In the genomic region with DNA sequence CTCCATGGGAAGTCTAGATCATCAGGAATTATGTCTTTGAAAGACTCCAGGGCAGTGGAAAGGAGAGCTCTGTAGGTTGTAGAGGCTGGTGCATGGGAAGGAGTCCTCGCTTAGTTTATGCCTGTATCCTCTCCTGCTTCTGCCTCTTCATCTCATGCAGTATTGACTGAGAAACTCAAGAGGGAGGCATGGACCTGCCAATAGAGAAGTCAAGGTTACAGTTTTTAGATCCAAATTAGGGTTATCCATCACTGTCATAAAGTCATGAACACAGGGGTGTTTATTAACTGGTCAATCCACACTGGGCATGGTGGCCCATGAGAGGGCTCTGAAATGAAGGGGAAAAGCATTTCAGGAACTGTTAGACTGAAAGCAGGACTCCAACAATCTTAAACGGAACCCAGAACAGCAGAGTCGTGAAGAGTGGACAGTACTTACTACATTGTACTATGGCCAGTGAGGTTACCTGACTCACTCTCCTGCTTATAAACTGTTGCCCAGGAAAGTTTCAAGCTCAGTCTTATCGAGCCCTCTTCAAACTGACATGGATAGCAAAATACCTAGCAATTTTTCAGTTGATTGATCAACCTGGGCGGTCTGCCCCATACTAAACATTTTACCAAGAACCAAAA, we compare ENCODE assay signal across 10 cellular contexts. TPM values are rescaled to one million over a fixed set of nuclear protein-coding genes. Genes with fewer than 3 reads are reported as not detected.
A peak's percentile ranks its signal among the peaks of the same experiment; 100 is the strongest.
DNase-seq lines count a peak whose midpoint lies in the region; ATAC-seq and TF ChIP-seq lines count a peak whose summit lies in the region.
"Had no signal": no experiment of that assay in that cellular context is flagged by ENCODE, and none has a peak within 500 bp of the region (broad histone marks: within the 10 kb centered on the region; RNA-seq: fewer than 3 reads in every experiment).

No MANE protein-coding gene starts in this region.

- POLR2A ChIA-PET in OCI-LY7 (lab: Charles Lee): interaction anchor here (0.7 to 1.7 kb wide), 7 partner anchors 9 to 133 kb away, joined by 3 to 12 read pairs (median 3); a partner anchor contains a TSS

- peaks cover 6% of the 10 kb centered on the region; the same call in 1 of the 2 replicates for H3K36me3 ChIP-seq in OCI-LY7 (ENCODE audit: insufficient read depth, low read length)
- no peaks in the 10 kb centered on the region for H3K36me3 ChIP-seq in prostate gland
- no peaks in the 10 kb centered on the region for H3K36me3 ChIP-seq in colonic mucosa

- 91% methylated on average over 5 of the region's 5 CpGs for WGBS in prostate gland

- no peak overlapping the region for H3K27ac ChIP-seq in OCI-LY7 (ENCODE audit: low read depth, low read length, poor library complexity, severe bottlenecking)
- H3K27ac ChIP-seq in prostate gland: peak overlapping the region; percentile 13 to 44
- no peak overlapping the region for H3K27ac ChIP-seq in colonic mucosa

- H3K36me3 Mint-ChIP-seq in activated CD8-positive, alpha-beta memory T cell treated with anti-CD3 and anti-CD28 coated beads, Interleukin-2, amount 10 ng/mL, durations not matched to agents 7 days and 5 days: peaks cover 2% of the 10 kb centered on the region

- CTCF ChIA-PET in activated CD8-positive, alpha-beta memory T cell treated with anti-CD3 and anti-CD28 coated beads, Interleukin-2, amount 10 ng/mL, durations not matched to agents 7 days and 5 days (lab: Charles Lee): interaction anchor here (0.6 to 1.4 kb wide), 4 partner anchors 8 to 451 kb away, joined by 3 to 6 read pairs (median 3); no protein-coding TSS in a partner anchor
- CTCF ChIA-PET in OCI-LY7 (lab: Charles Lee; ENCODE audit: unreplicated experiment): interaction anchor here (1.3 kb wide), 1 partner anchor 156 kb away, joined by 3 read pairs; no protein-coding TSS in a partner anchor

- H3K27ac Mint-ChIP-seq in activated CD8-positive, alpha-beta memory T cell treated with anti-CD3 and anti-CD28 coated beads, Interleukin-2, amount 10 ng/mL, durations not matched to agents 7 days and 5 days: no peak overlapping the region
- H3K27ac Mint-ChIP-seq: B cell had no signal

- H3K9me3 ChIP-seq in OCI-LY7 (ENCODE audit: low read length) (peaks cover 19% of the 10 kb centered on the region), prostate gland (no peaks in the 10 kb centered on the region), colonic mucosa (no peaks in the 10 kb centered on the region)

- no peak for TF ChIP-seq POLR2A in prostate gland (IDR thresholded peaks at IDR 0.05)

- BruUV-seq in OCI-LY7 (replicated peaks; lab: Mats Ljungman, UMichigan): no TSS peak

- intact Hi-C loops in OCI-LY7 (cut with micrococcal nuclease; ENCODE audit: unreplicated experiment): loop anchor here (10.0 kb wide), 1 partner anchor 1060 kb away; no protein-coding TSS in a partner anchor
- intact Hi-C loops in prostate gland (cut with DNase I): no loop called here
- intact Hi-C loops in colonic mucosa (cut with DNase I): no loop called here

- H3K4me3 ChIP-seq in OCI-LY7 (ENCODE audit: low read depth, low read length, poor library complexity, severe bottlenecking): no peak overlapping the region
- H3K4me3 ChIP-seq in prostate gland: no peak overlapping the region
- no peak overlapping the region for H3K4me3 ChIP-seq in colonic mucosa

- H3K4me2 ChIP-seq in OCI-LY7 (ENCODE audit: low read length): no peak overlapping the region

- H3K27me3 Mint-ChIP-seq in activated CD8-positive, alpha-beta memory T cell treated with anti-CD3 and anti-CD28 coated beads, Interleukin-2, amount 10 ng/mL, durations not matched to agents 7 days and 5 days: no peaks in the 10 kb centered on the region

- peak; percentile 23 for ATAC-seq in activated CD8-positive, alpha-beta memory T cell treated with anti-CD3 and anti-CD28 coated beads, Interleukin-2, amount 10 ng/mL, durations not matched to agents 7 days and 5 days
- peak; percentile 70 for ATAC-seq in HG02642 (IDR thresholded peaks at IDR 0.05; ENCODE audit: poor library complexity, unreplicated experiment)

- no peaks in the 10 kb centered on the region for H4K20me1 ChIP-seq in OCI-LY7 (ENCODE audit: insufficient read depth, low read length)

- peaks cover 4% of the 10 kb centered on the region for H3K9me3 Mint-ChIP-seq in activated CD8-positive, alpha-beta memory T cell treated with anti-CD3 and anti-CD28 coated beads, Interleukin-2, amount 10 ng/mL, durations not matched to agents 7 days and 5 days (ENCODE audit: low read depth)

- DNase-seq in activated CD8-positive, alpha-beta memory T cell treated with anti-CD3 and anti-CD28 coated beads, Interleukin-2, amount 10 ng/mL, durations not matched to agents 7 days and 5 days: no peak
- DNase-seq in activated CD8-positive, alpha-beta memory T cell treated with anti-CD3 and anti-CD28 coated beads, Interleukin-2, amount 50 U/mL, for 4 hours: no peak
- DNase-seq in OCI-LY7 (ENCODE audit: low spot score): peak; percentile 67
- DNase-seq in prostate gland (ENCODE audit: low spot score): no peak
- no peak for DNase-seq in colonic mucosa
- DNase-seq in retina: no peak
- no peak for DNase-seq in NCI-H2081 (lab: John Stamatoyannopoulos, UW)
- DNase-seq: T1000 had no signal

- H3K9ac ChIP-seq in colonic mucosa (ENCODE audit: low read depth in 2 of 2, low read length in 2 of 2): no peak overlapping the region

- H2AFZ ChIP-seq in OCI-LY7 (ENCODE audit: low read length): peak overlapping the region; percentile 69; the same call in 1 of the 2 replicates

- no peaks in the 10 kb centered on the region for H3K79me2 ChIP-seq in OCI-LY7 (ENCODE audit: insufficient read depth, low read depth, low read length)

- no peak overlapping the region for H3K4me3 Mint-ChIP-seq in activated CD8-positive, alpha-beta memory T cell treated with anti-CD3 and anti-CD28 coated beads, Interleukin-2, amount 10 ng/mL, durations not matched to agents 7 days and 5 days
- H3K4me3 Mint-ChIP-seq: B cell had no signal

- H3K27me3 ChIP-seq in prostate gland (replicated peaks; ENCODE audit: insufficient read depth): no peaks in the 10 kb centered on the region
- no peaks in the 10 kb centered on the region for H3K27me3 ChIP-seq in colonic mucosa

- peaks cover 5% of the 10 kb centered on the region for H3K4me1 Mint-ChIP-seq in activated CD8-positive, alpha-beta memory T cell treated with anti-CD3 and anti-CD28 coated beads, Interleukin-2, amount 10 ng/mL, durations not matched to agents 7 days and 5 days
- H3K4me1 Mint-ChIP-seq: B cell had no signal

- H3K9me2 ChIP-seq in OCI-LY7 (ENCODE audit: insufficient read depth, low read length): no peaks in the 10 kb centered on the region

- peaks cover 24% of the 10 kb centered on the region for H3K4me1 ChIP-seq in OCI-LY7 (ENCODE audit: insufficient read depth, low read length, poor library complexity, severe bottlenecking)
- H3K4me1 ChIP-seq in prostate gland (replicated peaks): peaks cover 6% of the 10 kb centered on the region
- H3K4me1 ChIP-seq in colonic mucosa: no peaks in the 10 kb centered on the region

- peak; percentile 78 for TF ChIP-seq CTCF in OCI-LY7 (conservative IDR thresholded peaks at IDR 0.05; ENCODE audit: low read length)
- TF ChIP-seq CTCF in prostate gland (IDR thresholded peaks at IDR 0.05): peak in 1 of 4 experiments; percentile 25
- TF ChIP-seq CTCF in colonic mucosa (IDR thresholded peaks at IDR 0.05): no peak

RNA-seq across cellular contexts. Expression of a gene that starts 30.1 kb away (rescaled TPM):
- 10 to 100 TPM; 62.8 to 68.0 TPM for total RNA-seq in activated CD8-positive, alpha-beta memory T cell treated with anti-CD3 and anti-CD28 coated beads, Interleukin-2, amount 10 ng/mL, durations not matched to agents 7 days and 5 days
- total RNA-seq in OCI-LY7 (2014; rRNA removed; shearing (Covaris generic)): 30.9 and 32.7 TPM in 2 replicates
- 28.4 and 31.1 TPM in 2 replicates for total RNA-seq in OCI-LY7 (2022)
- total RNA-seq in prostate gland: 1,000 to 10,000 TPM in 1 of 2 donors, 100 to 1,000 TPM in 1; 182 to 2,241 TPM
- total RNA-seq in colonic mucosa: 10 to 100 TPM; 82.1 to 87.1 TPM

RNA-seq across cellular contexts. Expression of a gene that starts 53.7 kb away (rescaled TPM):
- total RNA-seq in activated CD8-positive, alpha-beta memory T cell treated with anti-CD3 and anti-CD28 coated beads, Interleukin-2, amount 10 ng/mL, durations not matched to agents 7 days and 5 days: 10 to 100 TPM; 44.0 to 54.6 TPM
- 25.4 and 28.8 TPM in 2 replicates for total RNA-seq in OCI-LY7 (2014; rRNA removed; shearing (Covaris generic))
- 75.1 and 81.0 TPM in 2 replicates for total RNA-seq in OCI-LY7 (2022)
- total RNA-seq in prostate gland: 10 to 100 TPM; 41.4 to 50.6 TPM
- total RNA-seq in colonic mucosa: 100 to 1,000 TPM in 1 of 2 donors, 10 to 100 TPM in 1; 63.0 to 126 TPM

Comparison
In these comparisons a context has a peak if more than half of its experiments do, and no peak if none do; other contexts are left out.
1. H3K27ac ChIP-seq: peak in prostate gland (2 of 2); none in OCI-LY7 (single experiment) and colonic mucosa (single experiment).